21 cellular contexts compared by ENCODE assay signal in genomic region chr17:79946352-79947231, GRCh38.
DNase-seq lines count a peak whose midpoint lies in the region; ATAC-seq and TF ChIP-seq lines count a peak whose summit lies in the region.
"Had no signal": no experiment of that assay in that cellular context is flagged by ENCODE, and none has a peak within 500 bp of the region (broad histone marks: within the 10 kb centered on the region; RNA-seq: fewer than 3 reads in every experiment).

No MANE protein-coding gene starts in this region.

- H3K27me3 Mint-ChIP-seq in natural killer cell treated with Interleukin-12 subunit alpha and Interleukin-12 subunit beta and Interleukin-15 and Interleukin-18, amount 100 ng/mL, for 72 hours, result no peaks in the 10 kb centered on the region
- no peaks in the 10 kb centered on the region for H3K27me3 Mint-ChIP-seq in natural killer cell (ENCODE audit: low read depth in 2 of 2)

- H4K20me1 ChIP-seq in mammary epithelial cell (ENCODE audit: insufficient read depth, low read length), result no peaks in the 10 kb centered on the region

- no peak for TF ChIP-seq EP300 in transverse colon (IDR thresholded peaks at IDR 0.05; ENCODE audit: low read depth)

- intact Hi-C loops in natural killer cell (cut with micrococcal nuclease) (no loop called here), mammary epithelial cell (cut with micrococcal nuclease) (no loop called here), aorta (cut with DNase I) (no loop called here), transverse colon (cut with DNase I; ENCODE audit: low total_unique reads) (no loop called here)

- H3K9ac ChIP-seq in mammary epithelial cell (ENCODE audit: insufficient read depth, low read length), result no peak overlapping the region
- H3K9ac ChIP-seq: GM23248 had no signal

- no peak overlapping the region for H3K27ac Mint-ChIP-seq in natural killer cell treated with Interleukin-12 subunit alpha and Interleukin-12 subunit beta and Interleukin-15 and Interleukin-18, amount 100 ng/mL, for 72 hours
- H3K27ac Mint-ChIP-seq in natural killer cell, result no peak overlapping the region

- TF ChIP-seq CTCF in natural killer cell (IDR thresholded peaks at IDR 0.05) (no peak), mammary epithelial cell (conservative IDR thresholded peaks at IDR 0.05 in 1 of 2, IDR thresholded peaks at IDR 0.05 in 1 of 2; ENCODE audit: extremely low read depth in 1 of 2, insufficient read depth in 1 of 2, low read depth in 1 of 2, low read length in 2 of 2) (no peak), transverse colon (IDR thresholded peaks at IDR 0.05) (no peak)

- dilution Hi-C loops in mammary epithelial cell (cut with HindIII; ENCODE audit: low sequenced_read_pairs), result loop anchor here (5.0 kb wide), 1 partner anchor 86 kb away; no protein-coding TSS in a partner anchor

- peak overlapping the region; percentile 22 for H3K4me2 ChIP-seq in mammary epithelial cell (ENCODE audit: insufficient read depth, low read depth, low read length)

- no peak for TF ChIP-seq POLR2A in transverse colon (IDR thresholded peaks at IDR 0.05)

- H3K9me3 Mint-ChIP-seq in natural killer cell treated with Interleukin-12 subunit alpha and Interleukin-12 subunit beta and Interleukin-15 and Interleukin-18, amount 100 ng/mL, for 72 hours, result no peaks in the 10 kb centered on the region
- no peaks in the 10 kb centered on the region for H3K9me3 Mint-ChIP-seq in natural killer cell

- no peaks in the 10 kb centered on the region for H3K36me3 Mint-ChIP-seq in natural killer cell treated with Interleukin-12 subunit alpha and Interleukin-12 subunit beta and Interleukin-15 and Interleukin-18, amount 100 ng/mL, for 72 hours
- H3K36me3 Mint-ChIP-seq in natural killer cell, result no peaks in the 10 kb centered on the region

- BruUV-seq in mammary epithelial cell (replicated peaks; lab: Mats Ljungman, UMichigan), result no TSS peak

- H3K36me3 ChIP-seq in mammary epithelial cell (ENCODE audit: insufficient read depth, low read length) (no peaks in the 10 kb centered on the region), aorta (ENCODE audit: control insufficient read depth in 1 of 2, insufficient read depth in 2 of 2, low read length in 1 of 2) (no peaks in the 10 kb centered on the region), transverse colon (no peaks in the 10 kb centered on the region)

- peaks cover 6 to 9% of the 10 kb centered on the region in 2 donors for H3K4me1 Mint-ChIP-seq in natural killer cell treated with Interleukin-12 subunit alpha and Interleukin-12 subunit beta and Interleukin-15 and Interleukin-18, amount 100 ng/mL, for 72 hours (ENCODE audit: low read depth in 2 of 2)
- H3K4me1 Mint-ChIP-seq in natural killer cell, result peaks cover 7 to 8% of the 10 kb centered on the region in 2 donors

- peak; percentile 42 for DNase-seq in natural killer cell treated with Interleukin-12 subunit alpha and Interleukin-12 subunit beta and Interleukin-15 and Interleukin-18, amount 100 ng/mL, for 72 hours (ENCODE audit: low spot score)
- DNase-seq in natural killer cell, result no peak
- no peak for DNase-seq in mammary epithelial cell
- peak; percentile 81 for DNase-seq in mesenteric fat pad (ENCODE audit: low spot score)
- DNase-seq in aorta, result peak in 1 of 2 donors; percentile 71
- no peak for DNase-seq in T1000 (lab: John Stamatoyannopoulos, UW)
- DNase-seq in transverse colon, result no peak
- no peak for DNase-seq in HCEC 1CT
- DNase-seq: activated CD8-positive, alpha-beta memory T cell treated with anti-CD3 and anti-CD28 coated beads for 24 hours; activated gamma-delta T cell treated with Interleukin-2 at 50 U/mL for 16 hours; Calu3; cerebellar nuclear complex; GM23248; KBM-7; left colon; NCI-H1105; NCI-H2171 treated with DMSO at 0.1 percent for 48 hours; NCI-H748 treated with DMSO at 0.1 percent for 48 hours; T-helper 1 cell had no signal

- in situ Hi-C loops in mammary epithelial cell (cut with MboI; ENCODE audit: low sequenced_read_pairs in 2 of 2), result no loop called here
- in situ Hi-C loops in transverse colon (cut with MboI; ENCODE audit: low pct_ligation_motif_present in 1 of 4, low pct_unique_long_range_greater_than_20kb in 1 of 4, low sequenced_read_pairs in 3 of 4), result no loop called here

- H3K4me3 ChIP-seq in mammary epithelial cell (replicated peaks in 1 of 3; ENCODE audit: insufficient read depth in 1 of 3, low read depth in 2 of 3, low read length in 3 of 3) (no peak overlapping the region), aorta (ENCODE audit: low read length in 2 of 2) (no peak overlapping the region), transverse colon (no peak overlapping the region)
- H3K4me3 ChIP-seq: GM12878, GM23248 had no signal

- no peaks in the 10 kb centered on the region for H3K9me3 ChIP-seq in mammary epithelial cell (replicated peaks; ENCODE audit: insufficient read depth, low read length)
- no peaks in the 10 kb centered on the region for H3K9me3 ChIP-seq in aorta (ENCODE audit: control insufficient read depth, low read length)
- H3K9me3 ChIP-seq in transverse colon, result no peaks in the 10 kb centered on the region

- no peak overlapping the region for H2AFZ ChIP-seq in mammary epithelial cell (ENCODE audit: low read depth, low read length)
- H2AFZ ChIP-seq: GM23248 had no signal

- no peaks in the 10 kb centered on the region for H3K79me2 ChIP-seq in mammary epithelial cell (ENCODE audit: insufficient read depth, low read length)

- CTCF ChIA-PET in mammary epithelial cell (lab: Charles Lee; ENCODE audit: low non-redundant PET), result no interaction called here

- H3K4me1 ChIP-seq in mammary epithelial cell (ENCODE audit: insufficient read depth, low read length) (peaks cover 14% of the 10 kb centered on the region), aorta (ENCODE audit: control insufficient read depth in 1 of 2, insufficient read depth in 2 of 2, low read length in 2 of 2) (no peaks in the 10 kb centered on the region), transverse colon (peaks cover 0 to 6% (median 3%) of the 10 kb centered on the region in 4 donors)

- no peak overlapping the region for H3K4me3 Mint-ChIP-seq in natural killer cell treated with Interleukin-12 subunit alpha and Interleukin-12 subunit beta and Interleukin-15 and Interleukin-18, amount 100 ng/mL, for 72 hours
- no peak overlapping the region for H3K4me3 Mint-ChIP-seq in natural killer cell

- H3K27me3 ChIP-seq in mammary epithelial cell (ENCODE audit: insufficient read depth, low read length), result no peaks in the 10 kb centered on the region
- no peaks in the 10 kb centered on the region for H3K27me3 ChIP-seq in aorta (ENCODE audit: control insufficient read depth in 1 of 2, insufficient read depth in 2 of 2, low read length in 1 of 2)
- no peaks in the 10 kb centered on the region for H3K27me3 ChIP-seq in transverse colon

- 98% methylated on average over 9 of the region's 25 CpGs for whole genome bisulfite sequencing in mammary epithelial cell (ENCODE audit: low coverage, missing lambda C conversion rate)
- WGBS in aorta, 2 donors, result 93 to 96% methylated on average over 25 of the region's 25 CpGs
- 94% methylated on average over 24 of the region's 25 CpGs; no CpG with 5 or more reads in 1 of the 2 donors for WGBS in transverse colon (ENCODE audit: low coverage in 1 of 2), 2 donors

- peak overlapping the region; percentile 48 for H3K27ac ChIP-seq in mammary epithelial cell (ENCODE audit: insufficient read depth, low read depth, low read length)
- no peak overlapping the region for H3K27ac ChIP-seq in aorta (ENCODE audit: low read depth in 1 of 2, low read length in 2 of 2)
- no peak overlapping the region for H3K27ac ChIP-seq in transverse colon
- H3K27ac ChIP-seq: GM23248 had no signal

- ATAC-seq in natural killer cell treated with Interleukin-12 subunit alpha and Interleukin-12 subunit beta and Interleukin-15 and Interleukin-18, amount 100 ng/mL, for 72 hours, result no peak
- ATAC-seq in natural killer cell (no peak), aorta (ENCODE audit: low FRiP score) (peak; percentile 22)
- ATAC-seq: GM12878, left colon, Panc1 had no signal

Comparison
In these comparisons a context has a peak if more than half of its experiments do, and no peak if none do; other contexts are left out.
1. DNase-seq: peak in natural killer cell treated with Interleukin-12 subunit alpha and Interleukin-12 subunit beta and Interleukin-15 and Interleukin-18, amount 100 ng/mL, for 72 hours (single experiment) and mesenteric fat pad (single experiment); none in natural killer cell (single experiment), mammary epithelial cell (single experiment), T1000 (single experiment), transverse colon (single experiment) and HCEC 1CT (single experiment).